1 cellular context compared by ENCODE assay signal in genomic region chr1:154627247-154628121, GRCh38.
TF ChIP-seq lines count a peak whose summit lies in the region.

No MANE protein-coding gene starts in this region.

TF ChIP-seq in HepG2, 621 proteins besides CTCF, POLR2A, EP300 and RAD21 (continued from another document and continues in another):
- peak; percentile 60; the same call in 1 of the 2 replicates for TF ChIP-seq KDM5B (CRISPR knock-in tag; IDR thresholded peaks at IDR 0.05; ENCODE audit: borderline replicate concordance)
- TF ChIP-seq HBP1 (CRISPR knock-in tag; IDR thresholded peaks at IDR 0.05; ENCODE audit: low read depth) = peak; percentile 81; the same call in 1 of the 2 replicates
- peak; percentile 93 for TF ChIP-seq ZNF281 (CRISPR knock-in tag; IDR thresholded peaks at IDR 0.05; ENCODE audit: borderline replicate concordance)
- TF ChIP-seq ZNF503 (CRISPR knock-in tag; IDR thresholded peaks at IDR 0.05) = no peak
- TF ChIP-seq ZNF10 (CRISPR knock-in tag; IDR thresholded peaks at IDR 0.05; ENCODE audit: borderline replicate concordance, low read depth) = no peak
- TF ChIP-seq RFXANK (CRISPR knock-in tag; IDR thresholded peaks at IDR 0.05) = no peak
- peak; percentile 13; the same call in 1 of the 2 replicates for TF ChIP-seq ZFP36L1 (CRISPR knock-in tag; IDR thresholded peaks at IDR 0.05)
- TF ChIP-seq ZNF414 (CRISPR knock-in tag; IDR thresholded peaks at IDR 0.05) = no peak; the same call in 1 of the 2 replicates
- TF ChIP-seq JDP2 (CRISPR knock-in tag; IDR thresholded peaks at IDR 0.05; ENCODE audit: borderline replicate concordance) = no peak
- TF ChIP-seq FOXM1 (CRISPR knock-in tag; IDR thresholded peaks at IDR 0.05) = no peak
- TF ChIP-seq RARA (CRISPR knock-in tag; IDR thresholded peaks at IDR 0.05) = peak; percentile 77
- no peak for TF ChIP-seq ZNF674 (CRISPR knock-in tag; IDR thresholded peaks at IDR 0.05; ENCODE audit: low read depth)
- no peak for TF ChIP-seq HMG20A (CRISPR knock-in tag; IDR thresholded peaks at IDR 0.05; ENCODE audit: borderline replicate concordance)
- TF ChIP-seq TOE1 (CRISPR knock-in tag; IDR thresholded peaks at IDR 0.05) = no peak
- TF ChIP-seq PHF20 (CRISPR knock-in tag; IDR thresholded peaks at IDR 0.05) = peak; percentile 92
- no peak for TF ChIP-seq CCDC6 (CRISPR knock-in tag; IDR thresholded peaks at IDR 0.05)
- no peak for TF ChIP-seq SSRP1 (CRISPR knock-in tag; IDR thresholded peaks at IDR 0.05)
- TF ChIP-seq NONO (IDR thresholded peaks at IDR 0.05) = no peak
- TF ChIP-seq NONO (CRISPR knock-in tag; conservative IDR thresholded peaks at IDR 0.05) = peak; percentile 66
- TF ChIP-seq ZSCAN12 (CRISPR knock-in tag; IDR thresholded peaks at IDR 0.05) = no peak
- no peak for TF ChIP-seq JUN (CRISPR knock-in tag; IDR thresholded peaks at IDR 0.05)
- no peak for TF ChIP-seq ZNF512B (CRISPR knock-in tag; IDR thresholded peaks at IDR 0.05; ENCODE audit: borderline replicate concordance)
- TF ChIP-seq ZSCAN21 (CRISPR knock-in tag; IDR thresholded peaks at IDR 0.05; ENCODE audit: borderline replicate concordance) = no peak
- TF ChIP-seq ZFP62 (CRISPR knock-in tag; IDR thresholded peaks at IDR 0.05) = no peak
- no peak for TF ChIP-seq MYNN (CRISPR knock-in tag; IDR thresholded peaks at IDR 0.05; ENCODE audit: low read depth)
- TF ChIP-seq SRF (IDR thresholded peaks at IDR 0.05; ENCODE audit: low read depth, low read length) = peak; percentile 80
- TF ChIP-seq GPBP1L1 (CRISPR knock-in tag; IDR thresholded peaks at IDR 0.05) = no peak
- TF ChIP-seq MED13 (CRISPR knock-in tag; IDR thresholded peaks at IDR 0.05) = no peak; the same call in 1 of the 2 replicates
- no peak; the same call in 1 of the 2 replicates for TF ChIP-seq ZNF800 (CRISPR knock-in tag; IDR thresholded peaks at IDR 0.05)
- TF ChIP-seq ZNF34 (CRISPR knock-in tag; IDR thresholded peaks at IDR 0.05; ENCODE audit: borderline replicate concordance) = no peak; the same call in 1 of the 2 replicates
- no peak for TF ChIP-seq ZNF143 (CRISPR knock-in tag; IDR thresholded peaks at IDR 0.05)
- TF ChIP-seq ISX (CRISPR knock-in tag; conservative IDR thresholded peaks at IDR 0.05) = no peak
- TF ChIP-seq PCBP2 (optimal IDR thresholded peaks at IDR 0.05; ENCODE audit: low read depth, low read length, poor library complexity, severe bottlenecking) = no peak
- TF ChIP-seq SNAPC5 (CRISPR knock-in tag; IDR thresholded peaks at IDR 0.05; ENCODE audit: borderline replicate concordance) = no peak
- TF ChIP-seq MYC (CRISPR knock-in tag; IDR thresholded peaks at IDR 0.05; ENCODE audit: borderline replicate concordance) = peak; percentile 89
- no peak for TF ChIP-seq ZNF672 (CRISPR knock-in tag; IDR thresholded peaks at IDR 0.05)
- peak; percentile 79 for TF ChIP-seq ZNF687 (CRISPR knock-in tag; IDR thresholded peaks at IDR 0.05)
- TF ChIP-seq ZNF326 (CRISPR knock-in tag; IDR thresholded peaks at IDR 0.05; ENCODE audit: borderline replicate concordance) = no peak
- peak; percentile 46; the same call in 1 of the 2 replicates for TF ChIP-seq TGIF2 (CRISPR knock-in tag; IDR thresholded peaks at IDR 0.05)
- 0 out of 2 replicates have a peak, but pooled peaks have one; percentile 36 for TF ChIP-seq ZNF691 (CRISPR knock-in tag; IDR thresholded peaks at IDR 0.05; ENCODE audit: borderline replicate concordance, low read depth)
- TF ChIP-seq YEATS4 (CRISPR knock-in tag; IDR thresholded peaks at IDR 0.05; ENCODE audit: borderline replicate concordance) = peak; percentile 88
- TF ChIP-seq HCFC1 (IDR thresholded peaks at IDR 0.05; ENCODE audit: low read depth, low read length) = peak; percentile 67; the same call in 1 of the 2 replicates
- TF ChIP-seq RAD51 (IDR thresholded peaks at IDR 0.05; ENCODE audit: borderline replicate concordance) = peak; percentile 83
- no peak for TF ChIP-seq FOXO4 (CRISPR knock-in tag; conservative IDR thresholded peaks at IDR 0.05)
